Comparison of ENCODE assay signal across 12 cellular contexts in the genomic region with DNA sequence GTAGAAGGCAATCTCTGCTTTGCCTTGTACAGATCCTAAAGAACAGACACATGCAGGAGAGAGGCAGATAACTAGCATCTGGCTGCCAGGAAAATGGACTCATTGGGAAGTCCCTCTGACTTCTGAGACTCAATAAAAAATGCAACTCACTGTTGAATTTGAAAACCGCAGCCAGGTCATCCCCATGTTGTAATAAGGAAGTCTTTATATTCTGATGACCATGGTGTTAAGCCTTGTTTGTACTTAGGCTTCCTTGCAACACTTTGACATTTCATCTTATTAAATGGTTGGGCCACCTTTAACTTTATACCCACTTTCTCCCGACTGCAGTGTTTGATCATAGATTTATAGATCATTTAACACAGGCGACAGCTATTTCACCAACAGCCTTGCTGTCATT.
DNase-seq lines count a peak whose midpoint lies in the region; ATAC-seq, FAIRE-seq and TF ChIP-seq lines count a peak whose summit lies in the region.
"Had no signal": no experiment of that assay in that cellular context is flagged by ENCODE, and none has a peak within 500 bp of the region (broad histone marks: within the 10 kb centered on the region; RNA-seq: fewer than 3 reads in every experiment).

No MANE protein-coding gene starts in this region.

- H3K9me2 ChIP-seq in PC-9 (ENCODE audit: insufficient read depth), result no peaks in the 10 kb centered on the region

- no peak overlapping the region for H2AFZ ChIP-seq in PC-9

- 14% methylated on average over 3 of the region's 3 CpGs for WGBS in A549 (ENCODE audit: missing lambda C conversion rate)

- H3K27me3 Mint-ChIP-seq in stimulated activated memory B cell treated with anti-CD40 and anti-IgM and Interleukin-4, amounts not matched to agents 10 μg/mL and 1 μg/mL and 100 μg/mL, for 72 hours, result no peaks in the 10 kb centered on the region
- H3K27me3 Mint-ChIP-seq: activated naive CD8-positive, alpha-beta T cell treated with anti-CD3 and anti-CD28 coated beads, Interleukin-2, amount 10 ng/mL, durations not matched to agents 7 days and 5 days had no signal

- POLR2A ChIA-PET in A549 (lab: Yijun Ruan, JAX) (no interaction called here), PC-9 (lab: Charles Lee; ENCODE audit: unreplicated experiment) (no interaction called here)

- DNase-seq in A549 (ENCODE audit: low read depth in 1 of 2, low spot score in 1 of 2) (peak in 1 of 2 experiments; percentile 80), H4 (ENCODE audit: low spot score) (peak; percentile 45), PC-9 (peak in 1 of 2 experiments; percentile 86), fibroblast of mammary gland (ENCODE audit: low read depth) (peak; percentile 90), DMS 273 (lab: John Stamatoyannopoulos, UW; ENCODE audit: unreplicated experiment) (no peak), HK-2 (ENCODE audit: unreplicated experiment) (no peak)
- DNase-seq: activated naive CD8-positive, alpha-beta T cell treated with anti-CD3 and anti-CD28 coated beads, Interleukin-2, amount 10 ng/mL, durations not matched to agents 7 days and 5 days; DMS153; esophagus squamous epithelium had no signal

- no peaks in the 10 kb centered on the region for H3K36me3 ChIP-seq in PC-9 (ENCODE audit: low read depth)
- H3K36me3 ChIP-seq: esophagus squamous epithelium had no signal

- TF ChIP-seq RAD21 in A549 (conservative IDR thresholded peaks at IDR 0.05 in 1 of 2, IDR thresholded peaks at IDR 0.05 in 1 of 2), result no peak

- H3K9me3 ChIP-seq in A549 (no peaks in the 10 kb centered on the region), PC-9 (ENCODE audit: insufficient read depth, low read depth) (no peaks in the 10 kb centered on the region)
- H3K9me3 ChIP-seq: esophagus squamous epithelium had no signal

- no peak overlapping the region for H3K4me3 Mint-ChIP-seq in stimulated activated memory B cell treated with anti-CD40 and anti-IgM and Interleukin-4, amounts not matched to agents 10 μg/mL and 1 μg/mL and 100 μg/mL, for 72 hours
- H3K4me3 Mint-ChIP-seq: activated naive CD8-positive, alpha-beta T cell treated with anti-CD3 and anti-CD28 coated beads, Interleukin-2, amount 10 ng/mL, durations not matched to agents 7 days and 5 days; neural crest cell had no signal

- CTCF ChIA-PET in A549 (lab: Yijun Ruan, JAX), result interaction anchor here (0.7 to 2.0 kb wide), 3 partner anchors 22 to 134 kb away, joined by 3 to 5 read pairs (median 3); no protein-coding TSS in a partner anchor
- CTCF ChIA-PET in PC-9 (lab: Charles Lee), result interaction anchor here (0.6 kb wide), 1 partner anchor 1707 kb away, joined by 3 read pairs; no protein-coding TSS in a partner anchor

- H3F3A ChIP-seq in PC-9 (ENCODE audit: insufficient read depth, low read depth), result peaks cover 25% of the 10 kb centered on the region

- H3K4me1 ChIP-seq in A549, result peaks cover 34% of the 10 kb centered on the region
- peaks cover 31% of the 10 kb centered on the region for H3K4me1 ChIP-seq in PC-9 (replicated peaks; ENCODE audit: insufficient read depth)
- H3K4me1 ChIP-seq: esophagus squamous epithelium had no signal

- H3K79me2 ChIP-seq in PC-9 (ENCODE audit: low read depth), result no peaks in the 10 kb centered on the region

- peak; percentile 54 to 85; a peak in 4 of 5 replicates for TF ChIP-seq EP300 in A549 (IDR thresholded peaks at IDR 0.05)

- BruUV-seq in PC-9 (replicated peaks; lab: Mats Ljungman, UMichigan), result no TSS peak

- no peaks in the 10 kb centered on the region for H3K36me3 Mint-ChIP-seq in stimulated activated memory B cell treated with anti-CD40 and anti-IgM and Interleukin-4, amounts not matched to agents 10 μg/mL and 1 μg/mL and 100 μg/mL, for 72 hours
- H3K36me3 Mint-ChIP-seq: activated naive CD8-positive, alpha-beta T cell treated with anti-CD3 and anti-CD28 coated beads, Interleukin-2, amount 10 ng/mL, durations not matched to agents 7 days and 5 days had no signal

- H3K27ac Mint-ChIP-seq in stimulated activated memory B cell treated with anti-CD40 and anti-IgM and Interleukin-4, amounts not matched to agents 10 μg/mL and 1 μg/mL and 100 μg/mL, for 72 hours, result no peak overlapping the region
- H3K27ac Mint-ChIP-seq: activated naive CD8-positive, alpha-beta T cell treated with anti-CD3 and anti-CD28 coated beads, Interleukin-2, amount 10 ng/mL, durations not matched to agents 7 days and 5 days had no signal

- intact Hi-C loops in PC-9 (cut with micrococcal nuclease; ENCODE audit: unreplicated experiment), result no loop called here

- no peaks in the 10 kb centered on the region for H3K9me3 Mint-ChIP-seq in stimulated activated memory B cell treated with anti-CD40 and anti-IgM and Interleukin-4, amounts not matched to agents 10 μg/mL and 1 μg/mL and 100 μg/mL, for 72 hours

- H3K27me3 ChIP-seq in PC-9 (ENCODE audit: insufficient read depth, low read depth), result no peaks in the 10 kb centered on the region
- H3K27me3 ChIP-seq: esophagus squamous epithelium had no signal

- H3K4me3 ChIP-seq in A549 (no peak overlapping the region), PC-9 (no peak overlapping the region), fibroblast of mammary gland (ENCODE audit: control insufficient read depth, low read depth, low read length) (no peak overlapping the region)
- H3K4me3 ChIP-seq: esophagus squamous epithelium had no signal

- no peaks in the 10 kb centered on the region for H3K4me1 Mint-ChIP-seq in stimulated activated memory B cell treated with anti-CD40 and anti-IgM and Interleukin-4, amounts not matched to agents 10 μg/mL and 1 μg/mL and 100 μg/mL, for 72 hours
- H3K4me1 Mint-ChIP-seq: activated naive CD8-positive, alpha-beta T cell treated with anti-CD3 and anti-CD28 coated beads, Interleukin-2, amount 10 ng/mL, durations not matched to agents 7 days and 5 days had no signal

- H4K20me1 ChIP-seq in PC-9 (ENCODE audit: insufficient read depth), result no peaks in the 10 kb centered on the region

- peak overlapping the region; percentile 35 for H3K4me2 ChIP-seq in A549
- H3K4me2 ChIP-seq in PC-9, result peak overlapping the region; percentile 40

- no peak for TF ChIP-seq POLR2A in A549 (IDR thresholded peaks at IDR 0.05; ENCODE audit: low read length)

- TF ChIP-seq CTCF in A549 (IDR thresholded peaks at IDR 0.05) (no peak), PC-9 (conservative IDR thresholded peaks at IDR 0.05) (no peak), fibroblast of mammary gland (conservative IDR thresholded peaks at IDR 0.05; ENCODE audit: control insufficient read depth, insufficient read depth, low read depth, low read length) (no peak)

- FAIRE-seq in A549 (lab: Jason Lieb, UNC), result no peak

- H3K27ac ChIP-seq in A549 (peak overlapping the region; percentile 45 to 68; a peak in 5 of 6 replicates), PC-9 (peak overlapping the region; percentile 63)
- H3K27ac ChIP-seq: esophagus squamous epithelium had no signal

- ATAC-seq in A549 (peak; percentile 71 to 86), HG03571 (IDR thresholded peaks at IDR 0.05; ENCODE audit: unreplicated experiment) (no peak)
- ATAC-seq in stimulated activated memory B cell treated with anti-CD40 and anti-IgM and Interleukin-4, amounts not matched to agents 10 μg/mL and 1 μg/mL and 100 μg/mL, for 72 hours, result no peak

TF ChIP-seq in A549, 52 proteins besides CTCF, POLR2A, EP300 and RAD21 (continues in another document):
- peak; percentile 75 to 87 for TF ChIP-seq CEBPB (IDR thresholded peaks at IDR 0.05)
- TF ChIP-seq, protein P1, sequence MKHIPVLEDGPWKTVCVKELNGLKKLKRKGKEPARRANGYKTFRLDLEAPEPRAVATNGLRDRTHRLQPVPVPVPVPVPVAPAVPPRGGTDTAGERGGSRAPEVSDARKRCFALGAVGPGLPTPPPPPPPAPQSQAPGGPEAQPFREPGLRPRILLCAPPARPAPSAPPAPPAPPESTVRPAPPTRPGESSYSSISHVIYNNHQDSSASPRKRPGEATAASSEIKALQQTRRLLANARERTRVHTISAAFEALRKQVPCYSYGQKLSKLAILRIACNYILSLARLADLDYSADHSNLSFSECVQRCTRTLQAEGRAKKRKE (CRISPR knock-in tag; IDR thresholded peaks at IDR 0.05; ENCODE audit: low read depth), result no peak
- TF ChIP-seq FOSL2 (IDR thresholded peaks at IDR 0.05), result peak; percentile 50; the same call in 1 of the 2 replicates
- peak; percentile 68 for TF ChIP-seq FOSL2 (CRISPR knock-in tag; IDR thresholded peaks at IDR 0.05)
- no peak for TF ChIP-seq TFCP2L1 (CRISPR knock-in tag; IDR thresholded peaks at IDR 0.05)
- peak; percentile 62 for TF ChIP-seq MAFK (IDR thresholded peaks at IDR 0.05; ENCODE audit: partially characterized antibody)
- TF ChIP-seq, protein P2, sequence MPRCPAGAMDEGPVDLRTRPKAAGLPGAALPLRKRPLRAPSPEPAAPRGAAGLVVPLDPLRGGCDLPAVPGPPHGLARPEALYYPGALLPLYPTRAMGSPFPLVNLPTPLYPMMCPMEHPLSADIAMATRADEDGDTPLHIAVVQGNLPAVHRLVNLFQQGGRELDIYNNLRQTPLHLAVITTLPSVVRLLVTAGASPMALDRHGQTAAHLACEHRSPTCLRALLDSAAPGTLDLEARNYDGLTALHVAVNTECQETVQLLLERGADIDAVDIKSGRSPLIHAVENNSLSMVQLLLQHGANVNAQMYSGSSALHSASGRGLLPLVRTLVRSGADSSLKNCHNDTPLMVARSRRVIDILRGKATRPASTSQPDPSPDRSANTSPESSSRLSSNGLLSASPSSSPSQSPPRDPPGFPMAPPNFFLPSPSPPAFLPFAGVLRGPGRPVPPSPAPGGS (IDR thresholded peaks at IDR 0.05), result 0 out of 3 replicates have a peak, but pooled peaks have one; percentile 31
- TF ChIP-seq JUNB (IDR thresholded peaks at IDR 0.05), result peak; percentile 77; the same call in 1 of the 2 replicates
- TF ChIP-seq HOXB5 (CRISPR knock-in tag; IDR thresholded peaks at IDR 0.05), result no peak
- no peak for TF ChIP-seq HEYL (CRISPR knock-in tag; IDR thresholded peaks at IDR 0.05)
- TF ChIP-seq, protein P3, sequence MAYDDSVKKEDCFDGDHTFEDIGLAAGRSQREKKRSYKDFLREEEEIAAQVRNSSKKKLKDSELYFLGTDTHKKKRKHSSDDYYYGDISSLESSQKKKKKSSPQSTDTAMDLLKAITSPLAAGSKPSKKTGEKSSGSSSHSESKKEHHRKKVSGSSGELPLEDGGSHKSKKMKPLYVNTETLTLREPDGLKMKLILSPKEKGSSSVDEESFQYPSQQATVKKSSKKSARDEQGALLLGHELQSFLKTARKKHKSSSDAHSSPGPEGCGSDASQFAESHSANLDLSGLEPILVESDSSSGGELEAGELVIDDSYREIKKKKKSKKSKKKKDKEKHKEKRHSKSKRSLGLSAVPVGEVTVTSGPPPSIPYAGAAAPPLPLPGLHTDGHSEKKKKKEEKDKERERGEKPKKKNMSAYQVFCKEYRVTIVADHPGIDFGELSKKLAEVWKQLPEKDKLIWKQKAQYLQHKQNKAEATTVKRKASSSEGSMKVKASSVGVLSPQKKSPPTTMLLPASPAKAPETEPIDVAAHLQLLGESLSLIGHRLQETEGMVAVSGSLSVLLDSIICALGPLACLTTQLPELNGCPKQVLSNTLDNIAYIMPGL (CRISPR knock-in tag; IDR thresholded peaks at IDR 0.05; ENCODE audit: borderline replicate concordance), result no peak
- TF ChIP-seq PHF8 (IDR thresholded peaks at IDR 0.05; ENCODE audit: borderline replicate concordance, low read depth), result no peak
- TF ChIP-seq HDAC2 (IDR thresholded peaks at IDR 0.05), result no peak
- no peak for TF ChIP-seq CHD4 (IDR thresholded peaks at IDR 0.05; ENCODE audit: borderline replicate concordance)

Comparison
In these comparisons a context has a peak if more than half of its experiments do, and no peak if none do; other contexts are left out.
1. ATAC-seq: peak in A549 (2 of 2); none in stimulated activated memory B cell treated with anti-CD40 and anti-IgM and Interleukin-4, amounts not matched to agents 10 μg/mL and 1 μg/mL and 100 μg/mL, for 72 hours (single experiment) and HG03571 (single experiment).
2. DNase-seq: peak in H4 (single experiment) and fibroblast of mammary gland (single experiment); none in DMS 273 (single experiment) and HK-2 (single experiment).